Comparison of ENCODE assay signal across 27 cellular contexts in the genomic region with DNA sequence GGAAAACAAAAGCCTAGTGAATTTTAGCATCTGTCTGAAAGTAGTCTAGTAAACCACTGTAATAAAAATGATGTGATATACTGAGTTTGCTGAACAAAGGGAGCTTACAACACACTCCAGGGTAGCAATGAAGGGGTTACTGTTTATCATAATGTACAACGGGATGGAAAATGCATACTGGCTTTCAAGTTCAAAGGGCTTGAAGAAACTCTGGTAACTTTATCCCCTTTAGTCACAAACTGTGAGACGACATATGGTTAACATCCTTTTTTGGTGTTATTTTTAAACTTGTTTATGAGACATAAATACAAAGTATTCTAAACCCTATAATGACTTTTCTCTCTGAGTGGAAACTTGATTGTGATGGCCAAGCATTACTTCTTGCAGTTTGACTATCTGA.
"Had no signal": no experiment of that assay in that cellular context is flagged by ENCODE, and none has a peak within 500 bp of the region (broad histone marks: within the 10 kb centered on the region; RNA-seq: fewer than 3 reads in every experiment).

No MANE protein-coding gene starts in this region.

- H3K9me3 ChIP-seq: ascending aorta, colonic mucosa, esophagus squamous epithelium, spleen, tibial nerve had no signal

- H3K27ac Mint-ChIP-seq: activated naive CD4-positive, alpha-beta T cell treated with anti-CD3 and anti-CD28 coated beads for 36 hours; activated naive CD8-positive, alpha-beta T cell treated with anti-CD3 and anti-CD28 coated beads, Interleukin-2, amount 10 ng/mL, durations not matched to agents 7 days and 5 days; immature natural killer cell had no signal

- H3K36me3 ChIP-seq: ascending aorta, cardiac muscle cell, colonic mucosa, esophagus squamous epithelium, spleen, tibial nerve, WERI-Rb-1 had no signal

- H3K4me1 Mint-ChIP-seq: activated naive CD8-positive, alpha-beta T cell treated with anti-CD3 and anti-CD28 coated beads, Interleukin-2, amount 10 ng/mL, durations not matched to agents 7 days and 5 days; immature natural killer cell had no signal

- H3K9me3 Mint-ChIP-seq: activated naive CD4-positive, alpha-beta T cell treated with anti-CD3 and anti-CD28 coated beads for 36 hours; activated naive CD8-positive, alpha-beta T cell treated with anti-CD3 and anti-CD28 coated beads, Interleukin-2, amount 10 ng/mL, durations not matched to agents 7 days and 5 days; brain had no signal

- H3K27ac ChIP-seq: ascending aorta, cardiac muscle cell, colonic mucosa, epithelial cell of prostate, esophagus squamous epithelium, spleen, tibial nerve, WERI-Rb-1 had no signal

- H3K27me3 Mint-ChIP-seq: activated naive CD8-positive, alpha-beta T cell treated with anti-CD3 and anti-CD28 coated beads, Interleukin-2, amount 10 ng/mL, durations not matched to agents 7 days and 5 days; brain had no signal

- DNase-seq: activated CD4-positive, alpha-beta T cell treated with anti-CD3 and anti-CD28 coated beads for 48 hours; activated CD4-positive, alpha-beta T cell treated with anti-CD3 and anti-CD28 coated beads, Interleukin-2, amount 50 U/mL, for 48 hours; activated CD8-positive, alpha-beta memory T cell treated with anti-CD3 and anti-CD28 coated beads for 24 hours; activated effector memory CD4-positive, alpha-beta T cell treated with anti-CD3 and anti-CD28 coated beads, Interleukin-2, amount 50 U/mL, for 16 hours; activated naive CD4-positive, alpha-beta T cell treated with anti-CD3 and anti-CD28 coated beads for 36 hours; activated naive CD8-positive, alpha-beta T cell treated with anti-CD3 and anti-CD28 coated beads, Interleukin-2, amount 10 ng/mL, durations not matched to agents 7 days and 5 days; cerebellar nuclear complex; colonic mucosa; effector CD8-positive, alpha-beta T cell; esophagus squamous epithelium; head of caudate nucleus; hypothalamus; immature natural killer cell; kidney; left colon; naive thymus-derived CD8-positive, alpha-beta T cell; right cardiac atrium; spleen; stimulated activated naive CD4-positive, alpha-beta T cell; T1000; WERI-Rb-1 had no signal

- ATAC-seq: activated CD4-positive, CD25-positive, alpha-beta regulatory T cell treated with anti-CD3 and anti-CD28 coated beads, Interleukin-2, amount 50 U/mL, for 24 hours; left colon; naive thymus-derived CD8-positive, alpha-beta T cell; right cardiac atrium had no signal

- H3K4me3 Mint-ChIP-seq: activated naive CD4-positive, alpha-beta T cell treated with anti-CD3 and anti-CD28 coated beads for 36 hours; activated naive CD8-positive, alpha-beta T cell treated with anti-CD3 and anti-CD28 coated beads, Interleukin-2, amount 10 ng/mL, durations not matched to agents 7 days and 5 days; immature natural killer cell; naive thymus-derived CD8-positive, alpha-beta T cell had no signal

- H3K36me3 Mint-ChIP-seq: activated naive CD8-positive, alpha-beta T cell treated with anti-CD3 and anti-CD28 coated beads, Interleukin-2, amount 10 ng/mL, durations not matched to agents 7 days and 5 days; brain; immature natural killer cell; naive thymus-derived CD8-positive, alpha-beta T cell had no signal

- H3K4me1 ChIP-seq: ascending aorta, colonic mucosa, esophagus squamous epithelium, spleen, tibial nerve had no signal

- H3K27me3 ChIP-seq: ascending aorta, cardiac muscle cell, colonic mucosa, esophagus squamous epithelium, spleen, tibial nerve had no signal

- H3K4me3 ChIP-seq: ascending aorta, cardiac muscle cell, colonic mucosa, esophagus squamous epithelium, spleen, tibial nerve had no signal
